In genomic region chr13:21075303-21076264, GRCh38 we compare ENCODE assay signal across 9 cellular contexts. TPM values are rescaled to one million over a fixed set of nuclear protein-coding genes. Genes with fewer than 3 reads are reported as not detected.
DNase-seq lines count a peak whose midpoint lies in the region; ATAC-seq and TF ChIP-seq lines count a peak whose summit lies in the region.
"Had no signal": no experiment of that assay in that cellular context is flagged by ENCODE, and none has a peak within 500 bp of the region (broad histone marks: within the 10 kb centered on the region; RNA-seq: fewer than 3 reads in every experiment).

No MANE protein-coding gene starts in this region.

- H3K9me1 ChIP-seq in IMR-90 (ENCODE audit: insufficient read depth, low read length) = peaks cover 11% of the 10 kb centered on the region; the same call in 1 of the 2 replicates

- TF ChIP-seq CTCF in IMR-90 (conservative IDR thresholded peaks at IDR 0.05; ENCODE audit: low read depth, low read length) (no peak), mammary epithelial cell (conservative IDR thresholded peaks at IDR 0.05 in 1 of 2, IDR thresholded peaks at IDR 0.05 in 1 of 2; ENCODE audit: extremely low read depth in 1 of 2, insufficient read depth in 1 of 2, low read depth in 1 of 2, low read length in 2 of 2) (no peak)

- peaks cover 12% of the 10 kb centered on the region for H3K4me1 ChIP-seq in CD8-positive, alpha-beta memory T cell (ENCODE audit: insufficient read depth, low read length)
- peaks cover 18% of the 10 kb centered on the region for H3K4me1 ChIP-seq in IMR-90 (ENCODE audit: control insufficient read depth, insufficient read depth, low read length)
- peaks cover 4% of the 10 kb centered on the region for H3K4me1 ChIP-seq in mammary epithelial cell (ENCODE audit: insufficient read depth, low read length)

- H2AFZ ChIP-seq in IMR-90 (replicated peaks; ENCODE audit: low read length, poor library complexity) (peak overlapping the region; percentile 90), mammary epithelial cell (ENCODE audit: low read depth, low read length) (peak overlapping the region; percentile 82)

- peak overlapping the region; percentile 56 for H3K4me3 ChIP-seq in CD8-positive, alpha-beta memory T cell (ENCODE audit: low read length)
- H3K4me3 ChIP-seq in IMR-90 (ENCODE audit: insufficient read depth, low read depth, low read length) = no peak overlapping the region
- peak overlapping the region in 1 of 3 experiments; percentile 19 for H3K4me3 ChIP-seq in mammary epithelial cell (replicated peaks in 1 of 3; ENCODE audit: insufficient read depth in 1 of 3, low read depth in 2 of 3, low read length in 3 of 3)

- peak in 1 of 5 donors; percentile 23 for DNase-seq in CD8-positive, alpha-beta memory T cell
- no peak for DNase-seq in IMR-90
- DNase-seq in mammary epithelial cell = no peak
- DNase-seq in left colon = peak in 1 of 2 donors; percentile 22
- peak; percentile 43 for DNase-seq in stimulated activated naive CD8-positive, alpha-beta T cell treated with anti-CD3 and anti-CD28 coated beads, Interleukin-15, Interleukin-2, amounts not matched to agents 100 U/mL and 50 U/mL, for 24 hours
- DNase-seq in NCI-H1417 treated with DMSO at 0.1 percent for 48 hours (lab: John Stamatoyannopoulos, UW) = no peak

- H3K4me1 Mint-ChIP-seq in CD8-positive, alpha-beta memory T cell = peaks cover 16 to 35% (median 24%) of the 10 kb centered on the region in 3 donors

- H3K18ac ChIP-seq in IMR-90 (ENCODE audit: low read depth, low read length) = peak overlapping the region; percentile 70

- H3K9ac ChIP-seq in IMR-90 (ENCODE audit: low read depth, low read length) (peak overlapping the region; percentile 58), mammary epithelial cell (ENCODE audit: insufficient read depth, low read length) (no peak overlapping the region)

- in situ Hi-C loops in IMR-90 (cut with MboI; ENCODE audit: low sequenced_read_pairs) (loop anchor here (10.0 kb wide), 1 partner anchor 61 kb away; no protein-coding TSS in a partner anchor), mammary epithelial cell (cut with MboI; ENCODE audit: low sequenced_read_pairs in 2 of 2) (no loop called here)

- TF ChIP-seq RAD21 in IMR-90 (IDR thresholded peaks at IDR 0.05; ENCODE audit: low read length) = no peak

- H3K9me3 ChIP-seq in CD8-positive, alpha-beta memory T cell (ENCODE audit: low read length) = no peaks in the 10 kb centered on the region
- H3K9me3 ChIP-seq in IMR-90 (ENCODE audit: control insufficient read depth, insufficient read depth, low read length) (no peaks in the 10 kb centered on the region), mammary epithelial cell (replicated peaks; ENCODE audit: insufficient read depth, low read length) (no peaks in the 10 kb centered on the region)

- no peaks in the 10 kb centered on the region for H3K36me3 ChIP-seq in CD8-positive, alpha-beta memory T cell (ENCODE audit: insufficient read depth, low read length)
- H3K36me3 ChIP-seq in IMR-90 (ENCODE audit: control insufficient read depth, insufficient read depth, low read length) (no peaks in the 10 kb centered on the region), mammary epithelial cell (ENCODE audit: insufficient read depth, low read length) (no peaks in the 10 kb centered on the region)

- H3K4me2 ChIP-seq in IMR-90 (ENCODE audit: low read depth, low read length) = peak overlapping the region; percentile 49; the same call in 1 of the 2 replicates
- peak overlapping the region; percentile 70 for H3K4me2 ChIP-seq in mammary epithelial cell (ENCODE audit: insufficient read depth, low read depth, low read length)

- no peak overlapping the region for H3K56ac ChIP-seq in IMR-90 (ENCODE audit: extremely low read depth, insufficient read depth, low read length)

- H2BK15ac ChIP-seq in IMR-90 (ENCODE audit: low read depth, low read length) = peak overlapping the region; percentile 100; the same call in 2 of the 3 replicates

- H4K8ac ChIP-seq in IMR-90 (ENCODE audit: low read depth in 2 of 2, low read length in 2 of 2) = peak overlapping the region; percentile 79 to 83

- H4K20me1 ChIP-seq in IMR-90 (ENCODE audit: insufficient read depth, low read length) = no peaks in the 10 kb centered on the region
- H4K20me1 ChIP-seq in mammary epithelial cell (ENCODE audit: insufficient read depth, low read length) = no peaks in the 10 kb centered on the region

- no peaks in the 10 kb centered on the region for H3K36me3 Mint-ChIP-seq in CD8-positive, alpha-beta memory T cell

- H3K27ac ChIP-seq in CD8-positive, alpha-beta memory T cell (ENCODE audit: low read depth, low read length) = peak overlapping the region; percentile 20
- no peak overlapping the region for H3K27ac ChIP-seq in IMR-90 (ENCODE audit: insufficient read depth, low read length)
- H3K27ac ChIP-seq in mammary epithelial cell (ENCODE audit: insufficient read depth, low read depth, low read length) = no peak overlapping the region

- peak overlapping the region; percentile 52 for H2BK5ac ChIP-seq in IMR-90 (ENCODE audit: low read depth, low read length, poor library complexity, severe bottlenecking)

- ATAC-seq in IMR-90 (ENCODE audit: low read depth) = peak; percentile 6; the same call in 1 of the 2 replicates
- ATAC-seq in left colon = peak; percentile 34
- ATAC-seq in stimulated activated naive CD8-positive, alpha-beta T cell treated with anti-CD3 and anti-CD28 coated beads, Interleukin-15, Interleukin-2, amounts not matched to agents 100 U/mL and 50 U/mL, for 24 hours = peak; percentile 40
- no peak for ATAC-seq in GM19452 (IDR thresholded peaks at IDR 0.05; ENCODE audit: unreplicated experiment)
- ATAC-seq in GM18519 (IDR thresholded peaks at IDR 0.05; ENCODE audit: low FRiP score, unreplicated experiment) = no peak
- ATAC-seq: HCT116 had no signal

- peak overlapping the region; percentile 82 for H4K91ac ChIP-seq in IMR-90 (ENCODE audit: insufficient read depth, low read depth, low read length)

- H2BK20ac ChIP-seq in IMR-90 (ENCODE audit: low read depth, low read length) = peak overlapping the region; percentile 39

- H3K79me1 ChIP-seq in IMR-90 (ENCODE audit: low read depth in 1 of 2, low read length in 2 of 2) = peaks cover 0 to 8% of the 10 kb centered on the region in 2 experiments; a peak in 1 of 4 replicates

- BruUV-seq in IMR-90 (replicated peaks; lab: Mats Ljungman, UMichigan) (no TSS peak), mammary epithelial cell (replicated peaks; lab: Mats Ljungman, UMichigan) (no TSS peak)

- TF ChIP-seq POLR2A in IMR-90 (IDR thresholded peaks at IDR 0.05; ENCODE audit: low read depth, low read length) = no peak

- no peaks in the 10 kb centered on the region for H3K9me3 Mint-ChIP-seq in CD8-positive, alpha-beta memory T cell

- peak overlapping the region; percentile 32; the same call in 1 of the 2 replicates for H3K23ac ChIP-seq in IMR-90 (ENCODE audit: low read depth, low read length)

- CTCF ChIA-PET in CD8-positive, alpha-beta memory T cell (lab: Charles Lee) = no interaction called here
- CTCF ChIA-PET in IMR-90 (lab: Yijun Ruan, JAX) = no interaction called here
- CTCF ChIA-PET in mammary epithelial cell (lab: Charles Lee; ENCODE audit: low non-redundant PET) = no interaction called here

- peak overlapping the region; percentile 69 for H3K4ac ChIP-seq in IMR-90 (ENCODE audit: low read depth, low read length)

- POLR2A ChIA-PET in CD8-positive, alpha-beta memory T cell (lab: Charles Lee) = no interaction called here
- POLR2A ChIA-PET in IMR-90 (lab: Charles Lee; ENCODE audit: unreplicated experiment) = no interaction called here

- peak overlapping the region; percentile 85; the same call in 1 of the 2 replicates for H4K5ac ChIP-seq in IMR-90 (ENCODE audit: low read depth, low read length)

- peak overlapping the region; percentile 60 for H3K14ac ChIP-seq in IMR-90 (replicated peaks; ENCODE audit: low read depth, low read length)

- H3K27me3 ChIP-seq in CD8-positive, alpha-beta memory T cell (ENCODE audit: insufficient read depth, low read length, poor library complexity, severe bottlenecking) = no peaks in the 10 kb centered on the region
- H3K27me3 ChIP-seq in IMR-90 (ENCODE audit: control insufficient read depth, insufficient read depth, low read length) (no peaks in the 10 kb centered on the region), mammary epithelial cell (ENCODE audit: insufficient read depth, low read length) (no peaks in the 10 kb centered on the region)

- peaks cover 11 to 60% of the 10 kb centered on the region in 2 donors for H3K27me3 Mint-ChIP-seq in CD8-positive, alpha-beta memory T cell

- peak overlapping the region; percentile 39 for H2AK9ac ChIP-seq in IMR-90 (replicated peaks; ENCODE audit: low read depth, low read length, poor library complexity)

- intact Hi-C loops in IMR-90 (cut with micrococcal nuclease) (no loop called here), mammary epithelial cell (cut with micrococcal nuclease) (no loop called here), left colon (cut with DNase I, micrococcal nuclease) (no loop called here)

- peak overlapping the region; percentile 73 to 94 (median 79) for H3K4me3 Mint-ChIP-seq in CD8-positive, alpha-beta memory T cell

- H3K79me2 ChIP-seq in mammary epithelial cell (ENCODE audit: insufficient read depth, low read length) = no peaks in the 10 kb centered on the region

- H2AK5ac ChIP-seq in IMR-90 (ENCODE audit: low read depth, low read length) = peak overlapping the region; percentile 89

- WGBS in IMR-90 (ENCODE audit: extremely low coverage in 2 of 2, insufficient read length in 1 of 2), 2 experiments = 28% methylated on average over 11 of the region's 67 CpGs; no CpG with 5 or more reads in 1 of the 2 experiments
- WGBS in mammary epithelial cell (ENCODE audit: low coverage, missing lambda C conversion rate) = 42% methylated on average over 26 of the region's 67 CpGs

- peak overlapping the region; percentile 94 for H2BK120ac ChIP-seq in IMR-90 (ENCODE audit: low read depth, low read length)

- dilution Hi-C loops in IMR-90 (cut with HindIII; ENCODE audit: low sequenced_read_pairs, unreplicated experiment) (no loop called here), mammary epithelial cell (cut with HindIII; ENCODE audit: low sequenced_read_pairs) (no loop called here)

- peak overlapping the region; percentile 43 to 94 (median 86) for H3K27ac Mint-ChIP-seq in CD8-positive, alpha-beta memory T cell

TF ChIP-seq in IMR-90, 13 proteins besides CTCF, POLR2A, EP300 and RAD21 (continues in another document):
- TF ChIP-seq MXI1 (IDR thresholded peaks at IDR 0.05; ENCODE audit: borderline replicate concordance, low read depth, low read length) = no peak

RNA-seq across cellular contexts. Expression of gene LATS2, which starts 14.2 kb away (rescaled TPM):
- 1 to 10 TPM; 1.4 to 1.9 TPM for total RNA-seq in CD8-positive, alpha-beta memory T cell
- polyA plus RNA-seq in CD8-positive, alpha-beta memory T cell = 0.66 TPM
- total RNA-seq in IMR-90 (2012; rRNA removed) (12.7 and 16.4 TPM in 2 replicates), mammary epithelial cell (10 to 100 TPM; 18.0 to 19.8 TPM), left colon (10 to 100 TPM in 1 of 2 donors, 1 to 10 TPM in 1; 7.5 to 14.8 TPM)
- polyA plus RNA-seq in IMR-90 (2012; rRNA removed) (22.4 and 36.9 TPM in 2 replicates), mammary epithelial cell (8.8 TPM)
- 18.2 and 24.6 TPM in 2 replicates for polyA plus RNA-seq in IMR-90 (2012; cell fraction: cytosol; rRNA removed)
- polyA plus RNA-seq in IMR-90 (2012; cell fraction: nucleus; rRNA removed; ENCODE audit: low replicate concordance) = 41.2 and 51.8 TPM in 2 replicates
- 10.9 TPM for polyA minus RNA-seq in mammary epithelial cell

Comparison
In these comparisons a context has a peak if more than half of its experiments do, and no peak if none do; other contexts are left out.
1. ATAC-seq: peak in IMR-90 (single experiment), left colon (single experiment) and stimulated activated naive CD8-positive, alpha-beta T cell treated with anti-CD3 and anti-CD28 coated beads, Interleukin-15, Interleukin-2, amounts not matched to agents 100 U/mL and 50 U/mL, for 24 hours (single experiment); none in GM19452 (single experiment) and GM18519 (single experiment).